Comparison of ENCODE assay signal across 8 cellular contexts in genomic region chr5:57887851-57888621, GRCh38.
DNase-seq lines count a peak whose midpoint lies in the region; ATAC-seq, FAIRE-seq and TF ChIP-seq lines count a peak whose summit lies in the region.

No MANE protein-coding gene starts in this region.

- FAIRE-seq in GM12878 (lab: Jason Lieb, UNC) (no peak), islet of Langerhans (lab: Jason Lieb, UNC) (peak; percentile 97)

- POLR2A ChIA-PET in GM12878 (lab: Charles Lee), result no interaction called here

- TF ChIP-seq RAD21 in GM12878 (IDR thresholded peaks at IDR 0.05; ENCODE audit: insufficient read depth, low read depth, low read length), result peak; percentile 49

- TF ChIP-seq POLR2A in GM12878 (IDR thresholded peaks at IDR 0.05; ENCODE audit: low read depth, low read length) (no peak), transverse colon (IDR thresholded peaks at IDR 0.05) (no peak)

- TF ChIP-seq CTCF in GM12872 (IDR thresholded peaks at IDR 0.05; ENCODE audit: insufficient read depth, low read depth, low read length), result peak; percentile 34; the same call in 1 of the 3 replicates
- peak; percentile 12 to 31 (median 25); a peak in 2 of 6 replicates for TF ChIP-seq CTCF in GM12878 (IDR thresholded peaks at IDR 0.05 in 2 of 3, conservative IDR thresholded peaks at IDR 0.05 in 1 of 3; ENCODE audit: control insufficient read depth in 2 of 3, extremely low read depth in 1 of 3, insufficient read depth in 1 of 3, low read depth in 3 of 3, low read length in 3 of 3)
- TF ChIP-seq CTCF in transverse colon (IDR thresholded peaks at IDR 0.05), result peak; percentile 33 to 61 (median 46)

- H2AFZ ChIP-seq in GM12878 (ENCODE audit: control insufficient read depth, low read depth, low read length), result no peak overlapping the region

- no peak overlapping the region for H3K9ac ChIP-seq in GM12878 (ENCODE audit: control insufficient read depth, insufficient read depth, low read length)

- no peak overlapping the region for H3K4me3 ChIP-seq in GM12878
- H3K4me3 ChIP-seq in transverse colon, result no peak overlapping the region

- H3K27ac ChIP-seq in GM12878 (ENCODE audit: control insufficient read depth, insufficient read depth) (no peak overlapping the region), transverse colon (no peak overlapping the region)

- CTCF ChIA-PET in GM12878 (lab: Yijun Ruan, JAX), result interaction anchor here (1.0 to 2.0 kb wide), 4 partner anchors 8 to 579 kb away, joined by 3 to 11 read pairs (median 4); partner anchors contain the start of gene PLK2

- RAD21 ChIA-PET in GM12878 (lab: Charles Lee; ENCODE audit: unreplicated experiment), result interaction anchor here (0.6 to 1.4 kb wide), 4 partner anchors 573 to 1608 kb away, joined by 3 to 5 read pairs (median 3); no protein-coding TSS in a partner anchor

- no peaks in the 10 kb centered on the region for H3K79me2 ChIP-seq in GM12878 (ENCODE audit: control insufficient read depth, insufficient read depth, low read length)

- H3K27me3 ChIP-seq in GM12878 (replicated peaks in 1 of 2; ENCODE audit: control insufficient read depth in 2 of 2, insufficient read depth in 2 of 2, low read length in 1 of 2) (no peaks in the 10 kb centered on the region), transverse colon (no peaks in the 10 kb centered on the region)

- in situ Hi-C loops in GM12878 (cut with MboI) (no loop called here), transverse colon (cut with MboI; ENCODE audit: low pct_ligation_motif_present in 1 of 4, low pct_unique_long_range_greater_than_20kb in 1 of 4, low sequenced_read_pairs in 3 of 4) (loop anchor here in 2 of 4 donors (25.0 kb wide), 1 partner anchor 574 kb away; the partner anchor contains the start of gene PLK2 (in 2 of the 2))

- ATAC-seq in GM12878, result peak; percentile 63

- no TSS peak for BruUV-seq in GM12878 (replicated peaks; lab: Mats Ljungman, UMichigan)

- WGBS in GM12878 (ENCODE audit: insufficient coverage, insufficient replicate concordance, low lambda C conversion rate, missing lambda C conversion rate), result 5% methylated on average over 6 of the region's 6 CpGs
- 32 to 35% methylated on average over 5 to 6 of the region's 6 CpGs for WGBS in transverse colon (ENCODE audit: low coverage in 1 of 2), 2 donors

- no peaks in the 10 kb centered on the region for H4K20me1 ChIP-seq in GM12878 (ENCODE audit: control insufficient read depth, insufficient read depth)

- no peaks in the 10 kb centered on the region for H3K36me3 ChIP-seq in GM12878 (ENCODE audit: control insufficient read depth in 2 of 2, insufficient read depth in 2 of 2, low read length in 1 of 2)
- no peaks in the 10 kb centered on the region for H3K36me3 ChIP-seq in transverse colon

- TF ChIP-seq EP300 in GM12878 (IDR thresholded peaks at IDR 0.05; ENCODE audit: borderline replicate concordance in 1 of 2, control insufficient read depth in 1 of 2, low read depth in 2 of 2, low read length in 2 of 2) (no peak), transverse colon (IDR thresholded peaks at IDR 0.05; ENCODE audit: low read depth) (no peak)

- H3K4me1 ChIP-seq in GM12878 (ENCODE audit: control insufficient read depth, insufficient read depth, low read length), result no peaks in the 10 kb centered on the region
- H3K4me1 ChIP-seq in transverse colon, result no peaks in the 10 kb centered on the region

- DNase-seq in NCI-H146 treated with DMSO at 0.1 percent for 48 hours (lab: John Stamatoyannopoulos, UW; ENCODE audit: unreplicated experiment) (peak; percentile 53), GM12878 (ENCODE audit: low read depth, low spot score) (no peak), transverse colon (peak; percentile 42), NCI-H1436 treated with DMSO at 0.1 percent for 48 hours (lab: John Stamatoyannopoulos, UW) (no peak), DMS79 (lab: John Stamatoyannopoulos, UW) (no peak), foreskin melanocyte (no peak)

- no peak overlapping the region for H3K4me2 ChIP-seq in GM12878 (ENCODE audit: control insufficient read depth, insufficient read depth)

- SMC1A ChIA-PET in GM12878 (lab: Charles Lee; ENCODE audit: uncharacterized antibody, unreplicated experiment), result interaction anchor here (0.7 to 1.3 kb wide), 3 partner anchors 8 to 573 kb away, joined by 3 to 4 read pairs (median 3); no protein-coding TSS in a partner anchor

- no peaks in the 10 kb centered on the region for H3K9me3 ChIP-seq in GM12878 (replicated peaks; ENCODE audit: control insufficient read depth, insufficient read depth, low read length)
- H3K9me3 ChIP-seq in transverse colon, result no peaks in the 10 kb centered on the region

- intact Hi-C loops in GM12878 (cut with micrococcal nuclease; ENCODE audit: unreplicated experiment) (loop anchor here (5.0 kb wide), 1 partner anchor 574 kb away; the partner anchor contains the start of gene PLK2), transverse colon (cut with DNase I; ENCODE audit: low total_unique reads) (no loop called here)

TF ChIP-seq in GM12878, 131 proteins besides CTCF, POLR2A, EP300 and RAD21:
- TF ChIP-seq PAX5 (IDR thresholded peaks at IDR 0.05; ENCODE audit: borderline replicate concordance, low read depth, low read length), result no peak
- TF ChIP-seq SIN3A (IDR thresholded peaks at IDR 0.05; ENCODE audit: low read depth, low read length), result no peak
- no peak for TF ChIP-seq TCF12 (IDR thresholded peaks at IDR 0.05; ENCODE audit: low read depth, low read length)
- TF ChIP-seq RELB (IDR thresholded peaks at IDR 0.05; ENCODE audit: low read depth), result no peak
- TF ChIP-seq TARDBP (IDR thresholded peaks at IDR 0.05; ENCODE audit: borderline replicate concordance), result no peak
- TF ChIP-seq RCOR1 (conservative IDR thresholded peaks at IDR 0.05; ENCODE audit: low read depth, low read length), result no peak
- TF ChIP-seq JUND (IDR thresholded peaks at IDR 0.05; ENCODE audit: low read depth, low read length), result no peak
- no peak for TF ChIP-seq PKNOX1 (IDR thresholded peaks at IDR 0.05)
- no peak for TF ChIP-seq SUPT20H (IDR thresholded peaks at IDR 0.05; ENCODE audit: borderline replicate concordance, control insufficient read depth, low read depth, low read length)
- no peak for TF ChIP-seq YY1 (IDR thresholded peaks at IDR 0.05; ENCODE audit: low read depth, low read length)
- TF ChIP-seq RAD51 (IDR thresholded peaks at IDR 0.05), result no peak
- no peak for TF ChIP-seq MEF2A (IDR thresholded peaks at IDR 0.05; ENCODE audit: insufficient read depth, low read depth, low read length)
- no peak for TF ChIP-seq EED (IDR thresholded peaks at IDR 0.05; ENCODE audit: low read depth)

Comparison
In these comparisons a context has a peak if more than half of its experiments do, and no peak if none do; other contexts are left out.
1. DNase-seq: peak in NCI-H146 treated with DMSO at 0.1 percent for 48 hours (single experiment) and transverse colon (single experiment); none in GM12878 (single experiment), NCI-H1436 treated with DMSO at 0.1 percent for 48 hours (single experiment), DMS79 (single experiment) and foreskin melanocyte (single experiment).
2. Peak in every context shown above with its lines, with median percentiles within 50 percentile points of each other: CTCF ChIP-seq.